Comparison of ENCODE assay signal across 6 cellular contexts in the genomic region with DNA sequence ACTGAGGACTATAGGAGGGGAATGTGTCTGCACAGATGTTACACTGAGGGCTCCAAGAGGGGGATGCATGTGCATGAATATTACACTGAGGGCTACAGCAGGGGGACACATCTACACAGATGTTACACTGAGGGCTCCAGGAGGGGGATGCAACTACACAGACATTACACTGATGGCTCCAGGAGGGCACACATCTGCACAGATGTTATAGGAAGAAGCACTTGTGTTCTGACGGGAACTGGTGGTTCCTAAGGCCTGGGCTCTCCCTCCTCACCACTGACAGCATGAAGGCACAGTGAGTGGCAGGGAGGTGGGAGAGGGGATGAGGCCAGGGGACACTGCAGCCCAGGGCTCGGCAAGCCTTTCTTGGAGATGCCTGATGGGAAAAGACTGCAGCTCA. TPM values are rescaled to one million over a fixed set of nuclear protein-coding genes. Genes with fewer than 3 reads are reported as not detected.
DNase-seq lines count a peak whose midpoint lies in the region; ATAC-seq, FAIRE-seq and TF ChIP-seq lines count a peak whose summit lies in the region.
"Not testable (repeated sequence)": the region's sequence is repeated elsewhere in the genome, so short reads cannot be mapped to it uniquely, and the experiment has no call there.

No MANE protein-coding gene starts in this region.

- H2BK5ac ChIP-seq in neuronal stem cell (ENCODE audit: low read length) = not testable (repeated sequence)

- H3K27ac Mint-ChIP-seq in Calu3 (ENCODE audit: unreplicated experiment) = peak overlapping the region; percentile 34

- not testable (repeated sequence) for H2BK12ac ChIP-seq in neuronal stem cell (ENCODE audit: low read length)

- H3K79me2 ChIP-seq in HepG2 (ENCODE audit: insufficient read depth, low read length) = not testable (repeated sequence)

- H3K4me3 ChIP-seq in Panc1 (ENCODE audit: low read depth in 2 of 2, low read length in 2 of 2); bronchial epithelial cell (ENCODE audit: low read depth, low read length); HepG2 (replicated peaks in 1 of 3; ENCODE audit: insufficient read depth in 1 of 3, low read depth in 2 of 3, low read length in 3 of 3); neuronal stem cell (ENCODE audit: low read length in 2 of 2): not testable (repeated sequence)

- not testable (repeated sequence) for H4K91ac ChIP-seq in neuronal stem cell (ENCODE audit: low read depth, low read length, poor library complexity)

- POLR2A ChIA-PET in Panc1 (lab: Charles Lee); HepG2 (lab: Yijun Ruan, JAX): not testable (repeated sequence)

- H3K23ac ChIP-seq in neuronal stem cell (ENCODE audit: low read depth, low read length, poor library complexity) = not testable (repeated sequence)

- not testable (repeated sequence) for BruUV-seq in Calu3 (replicated peaks; lab: Mats Ljungman, UMichigan); Panc1 (replicated peaks; lab: Mats Ljungman, UMichigan); HepG2 (replicated peaks; lab: Mats Ljungman, UMichigan)

- CTCF ChIA-PET in Calu3 (lab: Charles Lee); Panc1 (lab: Charles Lee); HepG2 (lab: Yijun Ruan, JAX; ENCODE audit: low intra/inter-chr PET ratio, low total read pairs): not testable (repeated sequence)

- in situ Hi-C loops in Panc1 (cut with HindIII; ENCODE audit: low pct_unique_long_range_greater_than_20kb, low sequenced_read_pairs); HepG2 (cut with HindIII; ENCODE audit: extremely low pct_ligation_motif_present, low pct_unique_long_range_greater_than_20kb): not testable (repeated sequence)

- H3K27me3 ChIP-seq in Panc1 (ENCODE audit: control insufficient read depth, insufficient read depth, low read length); bronchial epithelial cell (ENCODE audit: control insufficient read depth, insufficient read depth, low read length); HepG2 (ENCODE audit: control insufficient read depth in 1 of 2, insufficient read depth in 2 of 2, low read length in 2 of 2); neuronal stem cell (ENCODE audit: control insufficient read depth in 3 of 3, insufficient read depth in 3 of 3, low read depth in 1 of 3, low read length in 3 of 3): not testable (repeated sequence)

- DNase-seq in Calu3; GM12891 (ENCODE audit: insufficient read length, low spot score); Panc1 (ENCODE audit: low read depth, low spot score); bronchial epithelial cell (ENCODE audit: low read depth); HepG2 (ENCODE audit: low spot score); neuronal stem cell (ENCODE audit: low spot score): not testable (repeated sequence)

- TF ChIP-seq POLR2A in GM12891 (IDR thresholded peaks at IDR 0.05; ENCODE audit: low read depth, low read length); HepG2 (IDR thresholded peaks at IDR 0.05; ENCODE audit: insufficient read depth in 1 of 2, low read depth in 2 of 2, low read length in 2 of 2): not testable (repeated sequence)

- H3K79me1 ChIP-seq in neuronal stem cell (ENCODE audit: low read depth, low read length) = not testable (repeated sequence)

- not testable (repeated sequence) for H2BK15ac ChIP-seq in neuronal stem cell (ENCODE audit: low read length)

- peak overlapping the region; percentile 47 for H3K14ac ChIP-seq in neuronal stem cell (ENCODE audit: low read length)

- TF ChIP-seq CTCF in Calu3 (IDR thresholded peaks at IDR 0.05; ENCODE audit: unreplicated experiment); Panc1 (IDR thresholded peaks at IDR 0.05); bronchial epithelial cell (IDR thresholded peaks at IDR 0.05; ENCODE audit: insufficient read depth, low read length, severe bottlenecking); HepG2 (CRISPR knock-in tag; IDR thresholded peaks at IDR 0.05): not testable (repeated sequence)

- not testable (repeated sequence) for H3K27me3 Mint-ChIP-seq in Calu3 (ENCODE audit: unreplicated experiment)

- H3K18ac ChIP-seq in neuronal stem cell (ENCODE audit: low read length) = not testable (repeated sequence)

- FAIRE-seq in GM12891 (lab: Jason Lieb, UNC) = peak; percentile 9
- FAIRE-seq in bronchial epithelial cell (lab: Jason Lieb, UNC) = peak; percentile 88
- FAIRE-seq in HepG2 (lab: Jason Lieb, UNC) = not testable (repeated sequence)

- intact Hi-C loops in Calu3 (cut with micrococcal nuclease; ENCODE audit: unreplicated experiment); Panc1 (cut with micrococcal nuclease; ENCODE audit: unreplicated experiment); HepG2 (cut with micrococcal nuclease; ENCODE audit: unreplicated experiment): not testable (repeated sequence)

- not testable (repeated sequence) for H4K20me1 ChIP-seq in HepG2 (ENCODE audit: insufficient read depth, low read length)

- ATAC-seq in Panc1 = 0 out of 2 replicates have a peak, but pooled peaks have one; percentile 29
- ATAC-seq in HepG2 = not testable (repeated sequence)

- not testable (repeated sequence) for H2BK120ac ChIP-seq in neuronal stem cell (ENCODE audit: low read depth, low read length)

- TF ChIP-seq RAD21 in HepG2 (CRISPR knock-in tag; IDR thresholded peaks at IDR 0.05) = not testable (repeated sequence)

- not testable (repeated sequence) for H3K9ac ChIP-seq in HepG2 (ENCODE audit: insufficient read depth, low read depth, low read length); neuronal stem cell (ENCODE audit: low read depth, low read length, poor library complexity)

- not testable (repeated sequence) for H3K4me1 ChIP-seq in Panc1 (ENCODE audit: control insufficient read depth, insufficient read depth, low read length); HepG2 (ENCODE audit: insufficient read depth, low read length); neuronal stem cell (ENCODE audit: control insufficient read depth in 2 of 2, insufficient read depth in 1 of 2, low read depth in 1 of 2, low read length in 2 of 2)

- not testable (repeated sequence) for H3K4me2 ChIP-seq in HepG2 (ENCODE audit: low read depth, low read length); neuronal stem cell (ENCODE audit: insufficient read depth, low read length, poor library complexity, severe bottlenecking)

- peaks cover 75% of the 10 kb centered on the region for H3K36me3 Mint-ChIP-seq in Calu3 (ENCODE audit: insufficient read depth, unreplicated experiment)

- H3K9me3 ChIP-seq in Panc1 (ENCODE audit: control insufficient read depth, insufficient read depth, low read depth, low read length); HepG2 (ENCODE audit: low read length); neuronal stem cell (replicated peaks in 1 of 2; ENCODE audit: control insufficient read depth in 2 of 2, insufficient read depth in 1 of 2, low read depth in 1 of 2, low read length in 2 of 2): not testable (repeated sequence)

- not testable (repeated sequence) for H3K4me3 Mint-ChIP-seq in Calu3 (ENCODE audit: low read depth, unreplicated experiment)

- H2AK5ac ChIP-seq in neuronal stem cell (ENCODE audit: low read depth, low read length) = not testable (repeated sequence)

- H4K8ac ChIP-seq in neuronal stem cell (ENCODE audit: low read depth, low read length) = not testable (repeated sequence)

- not testable (repeated sequence) for H3K9me3 Mint-ChIP-seq in Calu3 (ENCODE audit: low read depth, unreplicated experiment)

- not testable (repeated sequence) for H2AFZ ChIP-seq in HepG2 (ENCODE audit: low read length); neuronal stem cell (ENCODE audit: low read length)

- H3K27ac ChIP-seq in Panc1 (ENCODE audit: low read length); HepG2 (ENCODE audit: extremely low read length, insufficient read depth, low read length); neuronal stem cell (replicated peaks; ENCODE audit: low read length): not testable (repeated sequence)

- 100% methylated on average over 2 of the region's 2 CpGs for WGBS in HepG2 (ENCODE audit: low lambda C conversion rate)
- no CpG with 5 or more reads among the region's 2 CpGs for WGBS in neuronal stem cell (ENCODE audit: extremely low coverage in 2 of 2, insufficient read length in 2 of 2, insufficient replicate concordance in 1 of 2), 2 donors

- H3K36me3 ChIP-seq in Panc1 (ENCODE audit: control insufficient read depth, insufficient read depth, low read length) = not testable (repeated sequence)
- H3K36me3 ChIP-seq in bronchial epithelial cell (ENCODE audit: control insufficient read depth, insufficient read depth, low read length) (peaks cover 38% of the 10 kb centered on the region), HepG2 (replicated peaks in 1 of 2; ENCODE audit: control insufficient read depth in 1 of 2, insufficient read depth in 2 of 2, low read length in 2 of 2) (peaks cover 27 to 54% of the 10 kb centered on the region in 2 experiments; a peak in 4 of 5 replicates), neuronal stem cell (replicated peaks in 1 of 2; ENCODE audit: control insufficient read depth in 2 of 2, insufficient read depth in 2 of 2, low read length in 2 of 2) (peaks cover 32 to 72% of the 10 kb centered on the region in 2 donors)

- not testable (repeated sequence) for TF ChIP-seq EP300 in HepG2 (IDR thresholded peaks at IDR 0.05; ENCODE audit: low read depth in 2 of 2, low read length in 2 of 2); HepG2 (CRISPR knock-in tag; IDR thresholded peaks at IDR 0.05; ENCODE audit: borderline replicate concordance)

- not testable (repeated sequence) for H3K4me1 Mint-ChIP-seq in Calu3 (ENCODE audit: low read depth, unreplicated experiment)

- H3K4ac ChIP-seq in neuronal stem cell (ENCODE audit: low read length) = not testable (repeated sequence)

RNA-seq across cellular contexts. Expression of a gene that starts 30.3 kb away (rescaled TPM):
- total RNA-seq in Calu3 (2022) (175 and 190 TPM in 2 replicates), Panc1 (2021; ENCODE audit: unreplicated experiment) (88.7 TPM), bronchial epithelial cell (71.6 and 82.7 TPM in 2 replicates), HepG2 (2016; rRNA removed; fragmentation: Illumina TruSeq; extraction: Trizol) (16.2 and 35.3 TPM in 2 replicates)
- 34.5 TPM for polyA plus RNA-seq in GM12891 (2012; ENCODE audit: low read depth, missing spikeins)
- polyA plus RNA-seq in Panc1 (2012; ENCODE audit: insufficient read length) = 98.3 TPM
- total RNA-seq in HepG2 (2016; cell fraction: cytosol; rRNA removed; fragmentation: Illumina TruSeq; extraction: Trizol; ENCODE audit: low read depth) = 20.1 and 20.5 TPM in 2 replicates
- total RNA-seq in HepG2 (2016; cell fraction: insoluble cytoplasmic fraction; rRNA removed; fragmentation: Illumina TruSeq; extraction: Trizol) = 14.0 and 36.7 TPM in 2 replicates
- total RNA-seq in HepG2 (2016; cell fraction: membrane; rRNA removed; fragmentation: Illumina TruSeq; extraction: Trizol) = 16.8 and 21.8 TPM in 2 replicates
- total RNA-seq in HepG2 (2016; cell fraction: nucleus; rRNA removed; fragmentation: Illumina TruSeq; extraction: Trizol) = 62.3 and 64.4 TPM in 2 replicates
- polyA plus RNA-seq in HepG2 (2011; rRNA removed) = 37.1 and 51.2 TPM in 2 replicates
- 23.3 and 24.4 TPM in 2 replicates for polyA plus RNA-seq in HepG2 (2011; cell fraction: cytosol; rRNA removed)
- polyA plus RNA-seq in HepG2 (2011; cell fraction: nucleus; rRNA removed) = 163 and 166 TPM in 2 replicates
- 30.1 and 31.6 TPM in 2 replicates for polyA plus RNA-seq in HepG2 (2012)
- polyA plus RNA-seq in HepG2 (2016; cell fraction: cytosol; fragmentation: Illumina TruSeq; extraction: Trizol; ENCODE audit: low read depth) = 3.0 and 3.4 TPM in 2 replicates
- 12.3 and 14.0 TPM in 2 replicates for polyA plus RNA-seq in HepG2 (2016; cell fraction: insoluble cytoplasmic fraction; fragmentation: Illumina TruSeq; extraction: Trizol; ENCODE audit: low read depth)
- polyA plus RNA-seq in HepG2 (2016; cell fraction: membrane; fragmentation: Illumina TruSeq; extraction: Trizol; ENCODE audit: low read depth) = 7.1 and 7.4 TPM in 2 replicates
- 129 and 136 TPM in 2 replicates for polyA plus RNA-seq in HepG2 (2016; cell fraction: nucleus; fragmentation: Illumina TruSeq; extraction: Trizol; ENCODE audit: insufficient read depth, low read depth)
- 183 and 431 TPM in 2 replicates for polyA minus RNA-seq in HepG2 (2011; rRNA and poly(A)+ RNA removed; ENCODE audit: low replicate concordance)
- 26.3 and 37.6 TPM in 2 replicates for polyA minus RNA-seq in HepG2 (2011; cell fraction: cytosol; rRNA and poly(A)+ RNA removed)
- polyA minus RNA-seq in HepG2 (2011; cell fraction: nucleus; rRNA and poly(A)+ RNA removed) = 111 and 121 TPM in 2 replicates
- 34.7 TPM for polyA plus RNA-seq in neuronal stem cell (2013, experiment 1 of 2)
- 30.8 TPM for polyA plus RNA-seq in neuronal stem cell (2013, experiment 2 of 2)

RNA-seq across cellular contexts. Expression of a gene that starts 36.7 kb away (rescaled TPM):
- total RNA-seq in Calu3 (2022) (116 and 117 TPM in 2 replicates), Panc1 (2021; ENCODE audit: unreplicated experiment) (61.1 TPM), bronchial epithelial cell (102 and 134 TPM in 2 replicates), HepG2 (2016; rRNA removed; fragmentation: Illumina TruSeq; extraction: Trizol) (36.0 and 43.0 TPM in 2 replicates)
- 9.0 TPM for polyA plus RNA-seq in GM12891 (2012; ENCODE audit: low read depth, missing spikeins)
- 39.2 TPM for polyA plus RNA-seq in Panc1 (2012; ENCODE audit: insufficient read length)
- total RNA-seq in HepG2 (2016; cell fraction: cytosol; rRNA removed; fragmentation: Illumina TruSeq; extraction: Trizol; ENCODE audit: low read depth) = 15.6 and 17.8 TPM in 2 replicates
- 31.7 and 41.8 TPM in 2 replicates for total RNA-seq in HepG2 (2016; cell fraction: insoluble cytoplasmic fraction; rRNA removed; fragmentation: Illumina TruSeq; extraction: Trizol)
- total RNA-seq in HepG2 (2016; cell fraction: membrane; rRNA removed; fragmentation: Illumina TruSeq; extraction: Trizol) = 26.6 and 27.1 TPM in 2 replicates
- 40.4 and 48.3 TPM in 2 replicates for total RNA-seq in HepG2 (2016; cell fraction: nucleus; rRNA removed; fragmentation: Illumina TruSeq; extraction: Trizol)
- polyA plus RNA-seq in HepG2 (2011; rRNA removed) = 22.0 and 22.7 TPM in 2 replicates
- polyA plus RNA-seq in HepG2 (2011; cell fraction: cytosol; rRNA removed) = 17.7 and 27.7 TPM in 2 replicates
- 63.9 and 77.3 TPM in 2 replicates for polyA plus RNA-seq in HepG2 (2011; cell fraction: nucleus; rRNA removed)
- 10.9 and 13.5 TPM in 2 replicates for polyA plus RNA-seq in HepG2 (2012)
- polyA plus RNA-seq in HepG2 (2016; cell fraction: cytosol; fragmentation: Illumina TruSeq; extraction: Trizol; ENCODE audit: low read depth) = 9.3 and 9.4 TPM in 2 replicates
- 14.3 and 16.9 TPM in 2 replicates for polyA plus RNA-seq in HepG2 (2016; cell fraction: insoluble cytoplasmic fraction; fragmentation: Illumina TruSeq; extraction: Trizol; ENCODE audit: low read depth)
- 9.7 and 12.3 TPM in 2 replicates for polyA plus RNA-seq in HepG2 (2016; cell fraction: membrane; fragmentation: Illumina TruSeq; extraction: Trizol; ENCODE audit: low read depth)
- 48.3 and 55.7 TPM in 2 replicates for polyA plus RNA-seq in HepG2 (2016; cell fraction: nucleus; fragmentation: Illumina TruSeq; extraction: Trizol; ENCODE audit: insufficient read depth, low read depth)
- 38.7 and 87.6 TPM in 2 replicates for polyA minus RNA-seq in HepG2 (2011; rRNA and poly(A)+ RNA removed; ENCODE audit: low replicate concordance)
- 27.6 and 33.4 TPM in 2 replicates for polyA minus RNA-seq in HepG2 (2011; cell fraction: cytosol; rRNA and poly(A)+ RNA removed)
- 40.3 and 67.0 TPM in 2 replicates for polyA minus RNA-seq in HepG2 (2011; cell fraction: nucleus; rRNA and poly(A)+ RNA removed)
- 6.8 TPM for polyA plus RNA-seq in neuronal stem cell (2013, experiment 1 of 2)
- polyA plus RNA-seq in neuronal stem cell (2013, experiment 2 of 2) = 7.2 TPM
